In the genomic region with DNA sequence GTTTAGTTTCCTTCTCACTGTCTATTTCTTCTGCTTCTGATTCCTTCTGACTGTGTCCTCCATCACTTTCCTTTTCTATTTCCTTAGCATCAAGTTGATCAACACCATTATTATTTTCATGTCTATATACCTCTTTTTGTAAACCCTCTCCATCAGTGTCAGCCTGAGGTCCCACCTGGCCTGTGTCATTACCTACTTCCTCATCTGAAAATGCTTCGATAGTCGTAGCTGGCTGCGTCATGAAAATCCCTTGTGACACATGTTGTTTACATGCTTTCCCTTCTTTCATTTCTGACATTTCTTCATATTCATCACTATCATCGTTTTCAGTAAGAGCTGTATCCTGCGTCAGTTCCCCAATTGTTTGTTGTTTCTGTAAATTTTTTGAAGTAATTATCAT, we compare ENCODE assay signal across 20 cellular contexts. TPM values are rescaled to one million over a fixed set of nuclear protein-coding genes. Genes with fewer than 3 reads are reported as not detected.
DNase-seq lines count a peak whose midpoint lies in the region; ATAC-seq, FAIRE-seq and TF ChIP-seq lines count a peak whose summit lies in the region.
"Had no signal": no experiment of that assay in that cellular context is flagged by ENCODE, and none has a peak within 500 bp of the region (broad histone marks: within the 10 kb centered on the region; RNA-seq: fewer than 3 reads in every experiment).

No MANE protein-coding gene starts in this region.

- H3K4me3 ChIP-seq in GM12878 (no peak overlapping the region), transverse colon (no peak overlapping the region)

- SMC1A ChIA-PET in GM12878 (lab: Charles Lee; ENCODE audit: uncharacterized antibody, unreplicated experiment) = no interaction called here

- H3K27me3 ChIP-seq in GM12878 (replicated peaks in 1 of 2; ENCODE audit: control insufficient read depth in 2 of 2, insufficient read depth in 2 of 2, low read length in 1 of 2) (no peaks in the 10 kb centered on the region), transverse colon (no peaks in the 10 kb centered on the region)

- no peaks in the 10 kb centered on the region for H3K36me3 Mint-ChIP-seq in activated T-cell treated with anti-CD3 and anti-CD28 coated beads, Interleukin-2, amount 50 U/mL, for 72 hours (ENCODE audit: insufficient read depth in 2 of 2)
- H3K36me3 Mint-ChIP-seq in activated T-cell treated with anti-CD3 and anti-CD28 coated beads, Interleukin-2, amount 50 U/mL, for 24 hours (ENCODE audit: low read depth) = peaks cover 4% of the 10 kb centered on the region

- no peak for TF ChIP-seq RAD21 in GM12878 (IDR thresholded peaks at IDR 0.05; ENCODE audit: insufficient read depth, low read depth, low read length)

- no peaks in the 10 kb centered on the region for H3K79me2 ChIP-seq in GM12878 (ENCODE audit: control insufficient read depth, insufficient read depth, low read length)

- POLR2A ChIA-PET in GM12878 (lab: Charles Lee) = no interaction called here

- H3K4me1 Mint-ChIP-seq in activated T-cell treated with anti-CD3 and anti-CD28 coated beads, Interleukin-2, amount 50 U/mL, for 72 hours (ENCODE audit: low read depth) = no peaks in the 10 kb centered on the region
- no peaks in the 10 kb centered on the region for H3K4me1 Mint-ChIP-seq in activated T-cell treated with anti-CD3 and anti-CD28 coated beads, Interleukin-2, amount 50 U/mL, for 24 hours (ENCODE audit: low read depth)

- no peak for TF ChIP-seq POLR2A in GM12878 (IDR thresholded peaks at IDR 0.05; ENCODE audit: low read depth, low read length)
- no peak for TF ChIP-seq POLR2A in transverse colon (IDR thresholded peaks at IDR 0.05)

- H3K9me3 Mint-ChIP-seq in activated T-cell treated with anti-CD3 and anti-CD28 coated beads, Interleukin-2, amount 50 U/mL, for 72 hours = no peaks in the 10 kb centered on the region
- H3K9me3 Mint-ChIP-seq in activated T-cell treated with anti-CD3 and anti-CD28 coated beads, Interleukin-2, amount 50 U/mL, for 24 hours = no peaks in the 10 kb centered on the region

- no peak overlapping the region for H2AFZ ChIP-seq in GM12878 (ENCODE audit: control insufficient read depth, low read depth, low read length)

- H3K4me3 Mint-ChIP-seq in activated T-cell treated with anti-CD3 and anti-CD28 coated beads, Interleukin-2, amount 50 U/mL, for 72 hours = no peak overlapping the region
- H3K4me3 Mint-ChIP-seq in activated T-cell treated with anti-CD3 and anti-CD28 coated beads, Interleukin-2, amount 50 U/mL, for 24 hours = no peak overlapping the region

- no peak for ATAC-seq in activated T-cell treated with anti-CD3 and anti-CD28 coated beads, Interleukin-2, amount 50 U/mL, for 72 hours (replicated peaks in 1 of 2)
- ATAC-seq in GM19395 (IDR thresholded peaks at IDR 0.05; ENCODE audit: unreplicated experiment) = peak; percentile 67
- ATAC-seq in GM12878 = no peak
- ATAC-seq in GM21367 (IDR thresholded peaks at IDR 0.05; ENCODE audit: unreplicated experiment) = no peak
- ATAC-seq in GM21825 (IDR thresholded peaks at IDR 0.05; ENCODE audit: unreplicated experiment) = no peak
- ATAC-seq: HCT116 had no signal

- DNase-seq in activated T-cell treated with anti-CD3 and anti-CD28 coated beads, Interleukin-2, amount 50 U/mL, for 72 hours = no peak
- no peak for DNase-seq in activated T-cell treated with anti-CD3 and anti-CD28 coated beads, Interleukin-2, amount 50 U/mL, for 24 hours
- DNase-seq in GM12878 (ENCODE audit: low read depth, low spot score) = no peak
- no peak for DNase-seq in stimulated activated CD4-positive, alpha-beta T cell treated with anti-CD3 and anti-CD28 coated beads, Interleukin-2, amount 100 ng/mL, for 24 hours
- DNase-seq in transverse colon = no peak
- DNase-seq: Caco-2, GOT3, NCI-H1105 treated with DMSO at 0.1 percent for 48 hours, NCI-H1694, NCI-H2081 treated with DMSO at 0.1 percent for 48 hours, NCI-H446 treated with DMSO at 0.1 percent for 48 hours, OCI-M1, Right ventricle myocardium superior, SW 1271 had no signal

- peak; percentile 23 for FAIRE-seq in GM12878 (lab: Jason Lieb, UNC)
- FAIRE-seq: G401.6 had no signal

- CTCF ChIA-PET in GM12878 (lab: Yijun Ruan, JAX) = no interaction called here

- H3K27me3 Mint-ChIP-seq in activated T-cell treated with anti-CD3 and anti-CD28 coated beads, Interleukin-2, amount 50 U/mL, for 72 hours (ENCODE audit: low read depth) = no peaks in the 10 kb centered on the region
- H3K27me3 Mint-ChIP-seq in activated T-cell treated with anti-CD3 and anti-CD28 coated beads, Interleukin-2, amount 50 U/mL, for 24 hours = peaks cover 14% of the 10 kb centered on the region

- no TSS peak for BruUV-seq in GM12878 (replicated peaks; lab: Mats Ljungman, UMichigan)

- H3K4me1 ChIP-seq in GM12878 (ENCODE audit: control insufficient read depth, insufficient read depth, low read length) (no peaks in the 10 kb centered on the region), transverse colon (no peaks in the 10 kb centered on the region)
- H3K4me1 ChIP-seq: Caco-2 had no signal

- peak overlapping the region; percentile 12 for H3K27ac Mint-ChIP-seq in activated T-cell treated with anti-CD3 and anti-CD28 coated beads, Interleukin-2, amount 50 U/mL, for 72 hours
- H3K27ac Mint-ChIP-seq in activated T-cell treated with anti-CD3 and anti-CD28 coated beads, Interleukin-2, amount 50 U/mL, for 24 hours = no peak overlapping the region

- no peak for TF ChIP-seq EP300 in GM12878 (IDR thresholded peaks at IDR 0.05; ENCODE audit: borderline replicate concordance in 1 of 2, control insufficient read depth in 1 of 2, low read depth in 2 of 2, low read length in 2 of 2)
- no peak for TF ChIP-seq EP300 in transverse colon (IDR thresholded peaks at IDR 0.05; ENCODE audit: low read depth)

- 52% methylated on average over 5 of the region's 5 CpGs for WGBS in GM12878 (ENCODE audit: insufficient coverage, insufficient replicate concordance, low lambda C conversion rate, missing lambda C conversion rate)
- WGBS in transverse colon (ENCODE audit: low coverage in 1 of 2), 2 donors = 78 to 100% methylated on average over 2 to 5 of the region's 5 CpGs

- no peaks in the 10 kb centered on the region for H4K20me1 ChIP-seq in GM12878 (ENCODE audit: control insufficient read depth, insufficient read depth)

- no peak overlapping the region for H3K9ac ChIP-seq in GM12878 (ENCODE audit: control insufficient read depth, insufficient read depth, low read length)

- H3K27ac ChIP-seq in GM12878 (ENCODE audit: control insufficient read depth, insufficient read depth) (no peak overlapping the region), transverse colon (no peak overlapping the region)
- H3K27ac ChIP-seq: 22Rv1 had no signal

- no peak overlapping the region for H3K4me2 ChIP-seq in GM12878 (ENCODE audit: control insufficient read depth, insufficient read depth)

- in situ Hi-C loops in GM12878 (cut with MboI) (no loop called here), transverse colon (cut with MboI; ENCODE audit: low pct_ligation_motif_present in 1 of 4, low pct_unique_long_range_greater_than_20kb in 1 of 4, low sequenced_read_pairs in 3 of 4) (no loop called here)

- H3K36me3 ChIP-seq in GM12878 (ENCODE audit: control insufficient read depth in 2 of 2, insufficient read depth in 2 of 2, low read length in 1 of 2) (no peaks in the 10 kb centered on the region), transverse colon (no peaks in the 10 kb centered on the region)

- RAD21 ChIA-PET in GM12878 (lab: Charles Lee; ENCODE audit: unreplicated experiment) = no interaction called here

- intact Hi-C loops in GM12878 (cut with micrococcal nuclease; ENCODE audit: unreplicated experiment) (no loop called here), transverse colon (cut with DNase I; ENCODE audit: low total_unique reads) (no loop called here)

- H3K9me3 ChIP-seq in GM12878 (replicated peaks; ENCODE audit: control insufficient read depth, insufficient read depth, low read length) = no peaks in the 10 kb centered on the region
- H3K9me3 ChIP-seq in transverse colon = no peaks in the 10 kb centered on the region
- H3K9me3 ChIP-seq: Caco-2 had no signal

- TF ChIP-seq CTCF in GM12878 (IDR thresholded peaks at IDR 0.05 in 2 of 3, conservative IDR thresholded peaks at IDR 0.05 in 1 of 3; ENCODE audit: control insufficient read depth in 2 of 3, extremely low read depth in 1 of 3, insufficient read depth in 1 of 3, low read depth in 3 of 3, low read length in 3 of 3) (no peak), transverse colon (IDR thresholded peaks at IDR 0.05) (no peak)

TF ChIP-seq in GM12878, 131 proteins besides CTCF, POLR2A, EP300 and RAD21:
- TF ChIP-seq CREB1 (IDR thresholded peaks at IDR 0.05; ENCODE audit: low read depth) (peak; percentile 72), SUPT20H (IDR thresholded peaks at IDR 0.05; ENCODE audit: borderline replicate concordance, control insufficient read depth, low read depth, low read length) (no peak)

RNA-seq across cellular contexts. Expression of gene RPGR, which starts 39.6 kb away (rescaled TPM):
- 1 to 10 TPM; 8.6 to 8.7 TPM for total RNA-seq in activated T-cell treated with anti-CD3 and anti-CD28 coated beads, Interleukin-2, amount 50 U/mL, for 72 hours
- 40.5 and 41.7 TPM in 2 replicates for total RNA-seq in GM12878 (2013; cell fraction: nucleolus; rRNA removed)
- total RNA-seq in GM12878 (2014; rRNA removed) (7.7 TPM in 2 replicates), GM12878 (2014; rRNA removed; fragmentation: Illumina TruSeq; extraction: Trizol) (11.1 and 11.9 TPM in 2 replicates), GM12878 (2021) (5.5 and 6.6 TPM in 2 replicates), transverse colon (10 to 100 TPM; 11.9 to 33.3 (median 23.7) TPM)
- 1.8 TPM for polyA plus RNA-seq in GM12878 (2011; ENCODE audit: low read depth)
- polyA plus RNA-seq in GM12878 (2011; rRNA removed) (6.6 and 9.9 TPM in 2 replicates), GM12878 (2014; fragmentation: Illumina TruSeq; extraction: Trizol) (13.4 and 18.7 TPM in 2 replicates), GM12878 (2014; fragmentation: Nextera tagmentation; extraction: Ambion mirVana) (1 to 10 TPM; 7.6 to 8.1 TPM), GM12878 (2014; rRNA removed) (6.3 and 8.9 TPM in 2 replicates), GM12878 (2016; fragmentation: Nextera tagmentation; extraction: Ambion mirVana) (1 to 10 TPM; 5.8 to 7.1 TPM)
- 1.5 and 1.7 TPM in 2 replicates for polyA plus RNA-seq in GM12878 (2011; cell fraction: cytosol; rRNA removed)
- polyA plus RNA-seq in GM12878 (2011; cell fraction: nucleus; rRNA removed) = 5.8 and 7.9 TPM in 2 replicates
- polyA plus RNA-seq in GM12878 (2012) = 2.8 and 3.8 TPM in 2 replicates
- 4.4 and 4.6 TPM in 2 replicates for polyA minus RNA-seq in GM12878 (2011; rRNA and poly(A)+ RNA removed)
- polyA minus RNA-seq in GM12878 (2011; cell fraction: cytosol; rRNA and poly(A)+ RNA removed) = 1.2 and 1.5 TPM in 2 replicates
- polyA minus RNA-seq in GM12878 (2011; cell fraction: nucleus; rRNA and poly(A)+ RNA removed) = 5.7 and 8.2 TPM in 2 replicates
